18 cellular contexts compared by ENCODE assay signal in genomic region chr15:33114484-33114767, GRCh38.
DNase-seq lines count a peak whose midpoint lies in the region; ATAC-seq and TF ChIP-seq lines count a peak whose summit lies in the region.
"Had no signal": no experiment of that assay in that cellular context is flagged by ENCODE, and none has a peak within 500 bp of the region (broad histone marks: within the 10 kb centered on the region; RNA-seq: fewer than 3 reads in every experiment).

No MANE protein-coding gene starts in this region.

- H3K36me3 ChIP-seq in GM23338 (ENCODE audit: insufficient read depth) (no peaks in the 10 kb centered on the region), lower lobe of right lung (no peaks in the 10 kb centered on the region), Peyer's patch (no peaks in the 10 kb centered on the region)

- H3K9me3 ChIP-seq in lower lobe of right lung: no peaks in the 10 kb centered on the region
- no peaks in the 10 kb centered on the region for H3K9me3 ChIP-seq in Peyer's patch

- H3K27ac Mint-ChIP-seq in GM23338: peak overlapping the region; percentile 36
- H3K27ac Mint-ChIP-seq: B cell; CD4-positive, alpha-beta T cell; T-cell had no signal

- H3F3A ChIP-seq in GM23338 (replicated peaks; ENCODE audit: low read depth): no peaks in the 10 kb centered on the region

- no peaks in the 10 kb centered on the region for H3K27me3 Mint-ChIP-seq in GM23338 (ENCODE audit: insufficient read depth, low read depth, poor library complexity)
- H3K27me3 Mint-ChIP-seq: CD4-positive, alpha-beta T cell; T-cell had no signal

- H2AFZ ChIP-seq in GM23338: no peak overlapping the region

- no peak overlapping the region for H3K4me3 Mint-ChIP-seq in GM23338
- H3K4me3 Mint-ChIP-seq: B cell; CD4-positive, alpha-beta T cell; H9; T-cell had no signal

- H3K4me1 Mint-ChIP-seq in GM23338: peaks cover 20% of the 10 kb centered on the region
- H3K4me1 Mint-ChIP-seq: B cell had no signal

- ATAC-seq in GM23338 (no peak), lower lobe of right lung (peak; percentile 19 to 26)
- ATAC-seq: T-cell had no signal

- no peaks in the 10 kb centered on the region; the same call in 2 of the 3 replicates for H3K36me3 Mint-ChIP-seq in GM23338 (ENCODE audit: low read depth)
- H3K36me3 Mint-ChIP-seq: T-cell had no signal

- H3K79me2 ChIP-seq in GM23338 (replicated peaks; ENCODE audit: insufficient read depth): no peaks in the 10 kb centered on the region

- H3K4me1 ChIP-seq in GM23338 (ENCODE audit: insufficient read depth) (peaks cover 23% of the 10 kb centered on the region), lower lobe of right lung (no peaks in the 10 kb centered on the region), Peyer's patch (no peaks in the 10 kb centered on the region)

- intact Hi-C loops in lower lobe of right lung (cut with DNase I): no loop called here

- TF ChIP-seq CTCF in GM23338 (conservative IDR thresholded peaks at IDR 0.05; ENCODE audit: low read depth in 2 of 2) (no peak), epithelial cell of esophagus (IDR thresholded peaks at IDR 0.05; ENCODE audit: insufficient read depth, low read depth, low read length, missing control alignments) (no peak), lower lobe of right lung (IDR thresholded peaks at IDR 0.05) (no peak), Peyer's patch (IDR thresholded peaks at IDR 0.05) (no peak)

- no peak for TF ChIP-seq POLR2A in Peyer's patch (IDR thresholded peaks at IDR 0.05)

- H3K27ac ChIP-seq in GM23338 (ENCODE audit: low read depth) (no peak overlapping the region), lower lobe of right lung (no peak overlapping the region), Peyer's patch (no peak overlapping the region)
- H3K27ac ChIP-seq: SK-N-MC had no signal

- no peaks in the 10 kb centered on the region for H3K9me2 ChIP-seq in GM23338 (ENCODE audit: insufficient read depth)

- no peaks in the 10 kb centered on the region for H3K9me3 Mint-ChIP-seq in GM23338
- H3K9me3 Mint-ChIP-seq: CD4-positive, alpha-beta T cell; H9; T-cell had no signal

- DNase-seq in GM23338 (ENCODE audit: low spot score) (no peak), RPMI7951 (ENCODE audit: low read depth) (peak; percentile 76), epithelial cell of esophagus (ENCODE audit: low read depth) (peak; percentile 53), lower lobe of right lung (no peak), COLO668 (lab: John Stamatoyannopoulos, UW; ENCODE audit: unreplicated experiment) (no peak), NCI-H526 treated with DMSO at 0.1 percent for 48 hours (lab: John Stamatoyannopoulos, UW) (no peak), Peyer's patch (no peak), C1 segment of cervical spinal cord (lab: John Stamatoyannopoulos, UW) (no peak)
- DNase-seq: Calu3; CD4-positive, alpha-beta T cell; DMS53; H9; NCI-H1092; NCI-H446 treated with DMSO at 0.1 percent for 48 hours; NCI-H774; T-cell had no signal

- H3K4me3 ChIP-seq in GM23338: no peak overlapping the region
- H3K4me3 ChIP-seq in epithelial cell of esophagus (ENCODE audit: low read length): no peak overlapping the region
- no peak overlapping the region for H3K4me3 ChIP-seq in lower lobe of right lung
- no peak overlapping the region for H3K4me3 ChIP-seq in Peyer's patch
- H3K4me3 ChIP-seq: SK-N-MC had no signal

- no peak overlapping the region for H3K4me2 ChIP-seq in GM23338

- no peaks in the 10 kb centered on the region for H4K20me1 ChIP-seq in GM23338 (replicated peaks; ENCODE audit: insufficient read depth)

- H3K27me3 ChIP-seq in GM23338 (ENCODE audit: insufficient read depth): no peaks in the 10 kb centered on the region
- H3K27me3 ChIP-seq in lower lobe of right lung (ENCODE audit: low read depth): no peaks in the 10 kb centered on the region
- H3K27me3 ChIP-seq in Peyer's patch: no peaks in the 10 kb centered on the region

TF ChIP-seq in GM23338, 12 proteins besides CTCF, POLR2A, EP300 and RAD21:
- no peak for TF ChIP-seq CREB1 (CRISPR knock-in tag; IDR thresholded peaks at IDR 0.05; ENCODE audit: low read depth)
- TF ChIP-seq STAT1 (IDR thresholded peaks at IDR 0.05; ENCODE audit: unreplicated experiment): no peak
- no peak for TF ChIP-seq ZNF331 (CRISPR knock-in tag; IDR thresholded peaks at IDR 0.05; ENCODE audit: low read depth)
- TF ChIP-seq JUNB (IDR thresholded peaks at IDR 0.05; ENCODE audit: unreplicated experiment): no peak
- no peak for TF ChIP-seq EZH2 (IDR thresholded peaks at IDR 0.05; ENCODE audit: low read depth, unreplicated experiment)

Comparison
In these comparisons a context has a peak if more than half of its experiments do, and no peak if none do; other contexts are left out.
1. DNase-seq: peak in RPMI7951 (single experiment) and epithelial cell of esophagus (single experiment); none in GM23338 (single experiment), lower lobe of right lung (single experiment), COLO668 (single experiment), NCI-H526 treated with DMSO at 0.1 percent for 48 hours (single experiment), Peyer's patch (0 of 3) and C1 segment of cervical spinal cord (0 of 14).